31 cellular contexts compared by ENCODE assay signal in genomic region chr5:96377167-96377566, GRCh38. TPM values are rescaled to one million over a fixed set of nuclear protein-coding genes. Genes with fewer than 3 reads are reported as not detected.
DNase-seq lines count a peak whose midpoint lies in the region; ATAC-seq, FAIRE-seq and TF ChIP-seq lines count a peak whose summit lies in the region.
"Had no signal": no experiment of that assay in that cellular context is flagged by ENCODE, and none has a peak within 500 bp of the region (broad histone marks: within the 10 kb centered on the region; RNA-seq: fewer than 3 reads in every experiment).

No MANE protein-coding gene starts in this region.

- in situ Hi-C loops in brain microvascular endothelial cell (cut with HindIII; ENCODE audit: low pct_ligation_motif_present, low sequenced_read_pairs): no loop called here

- no peaks in the 10 kb centered on the region for H3K36me3 ChIP-seq in brain microvascular endothelial cell (replicated peaks)
- H3K36me3 ChIP-seq: BLaER1 treated with 17β-estradiol and CSF1 and Interleukin-3, amounts not matched to agents 10 nM and 100 nM; HAP-1; SJSA1 had no signal

- ATAC-seq in foreskin keratinocyte (peak; percentile 44), GM19324 (IDR thresholded peaks at IDR 0.05; ENCODE audit: low FRiP score, unreplicated experiment) (no peak), GM19452 (IDR thresholded peaks at IDR 0.05; ENCODE audit: unreplicated experiment) (no peak), HG03457 (IDR thresholded peaks at IDR 0.05; ENCODE audit: unreplicated experiment) (no peak)
- ATAC-seq: T-cell had no signal

- H3K27me3 ChIP-seq in brain microvascular endothelial cell (replicated peaks): no peaks in the 10 kb centered on the region
- peaks cover 2% of the 10 kb centered on the region for H3K27me3 ChIP-seq in foreskin keratinocyte
- H3K27me3 ChIP-seq: BLaER1 treated with 17β-estradiol and CSF1 and Interleukin-3, amounts not matched to agents 10 nM and 100 nM had no signal

- H3K27ac ChIP-seq in brain microvascular endothelial cell (no peak overlapping the region), foreskin keratinocyte (no peak overlapping the region)
- H3K27ac ChIP-seq: BLaER1 treated with 17β-estradiol and CSF1 and Interleukin-3, amounts not matched to agents 10 nM and 100 nM; KMS-11; PC-9; SJSA1 had no signal

- H3K4me1 ChIP-seq in foreskin keratinocyte: no peaks in the 10 kb centered on the region
- H3K4me1 ChIP-seq: HAP-1, SJSA1 had no signal

- no peak overlapping the region for H3K4me3 ChIP-seq in brain microvascular endothelial cell (ENCODE audit: low read depth, low read length)
- H3K4me3 ChIP-seq: BLaER1 treated with 17β-estradiol and CSF1 and Interleukin-3, amounts not matched to agents 10 nM and 100 nM; HAP-1; PC-9; SJSA1 had no signal

- FAIRE-seq in G401.6 (lab: Jason Lieb, UNC): peak; percentile 67
- FAIRE-seq: GM12892, GM19239 had no signal

- peak; percentile 5 for DNase-seq in brain microvascular endothelial cell
- no peak for DNase-seq in foreskin keratinocyte
- DNase-seq in 8988T: no peak
- DNase-seq: AML-193; CD4-positive, alpha-beta memory T cell; COR-L47; EL; GOT3; NCI-H1048; NCI-H1417; NCI-H1694; NCI-H2029 treated with DMSO at 0.1 percent for 48 hours; NCI-H446 treated with DMSO at 0.1 percent for 48 hours; NCI-H526; NCI-H82; NK-92 treated with Interleukin-12 subunit alpha and Interleukin-12 subunit beta, amount 100 ng/mL, for 24 hours; PC-9; Right ventricle myocardium superior; RPMI8226; T-cell had no signal

- TF ChIP-seq CTCF in brain microvascular endothelial cell (IDR thresholded peaks at IDR 0.05; ENCODE audit: low read depth, low read length, missing control alignments) (no peak), foreskin keratinocyte (conservative IDR thresholded peaks at IDR 0.05) (no peak)

RNA-seq across cellular contexts. Expression of gene PCSK1, which starts 55.9 kb away (rescaled TPM):
- total RNA-seq in foreskin keratinocyte: not detected in 2 replicates
- polyA plus RNA-seq in foreskin keratinocyte: not detected in 2 replicates
- total RNA-seq: CD4-positive, alpha-beta memory T cell; PC-9; Right ventricle myocardium superior; SJSA1; T-cell had no signal
- polyA plus RNA-seq: CD4-positive, alpha-beta memory T cell; IgD-negative memory B cell had no signal
